Comparison of ENCODE assay signal across 1 cellular context in genomic region chr6:2514965-2515543, GRCh38.
TF ChIP-seq lines count a peak whose summit lies in the region.

No MANE protein-coding gene starts in this region.

TF ChIP-seq in HepG2, 621 proteins besides CTCF, POLR2A, EP300 and RAD21 (continued from another document and continues in another):
- peak; percentile 87 for TF ChIP-seq HNF1B (CRISPR knock-in tag; IDR thresholded peaks at IDR 0.05)
- peak; percentile 94; the same call in 1 of the 2 replicates for TF ChIP-seq SP140L (CRISPR knock-in tag; IDR thresholded peaks at IDR 0.05; ENCODE audit: borderline replicate concordance)
- no peak for TF ChIP-seq ZNF598 (CRISPR knock-in tag; IDR thresholded peaks at IDR 0.05; ENCODE audit: borderline replicate concordance)
- no peak for TF ChIP-seq NFE2L1 (CRISPR knock-in tag; IDR thresholded peaks at IDR 0.05; ENCODE audit: borderline replicate concordance)
- TF ChIP-seq ZSCAN30 (CRISPR knock-in tag; IDR thresholded peaks at IDR 0.05): no peak
- TF ChIP-seq FOXA3 (CRISPR knock-in tag; IDR thresholded peaks at IDR 0.05): peak; percentile 86
- TF ChIP-seq BATF2 (CRISPR knock-in tag; IDR thresholded peaks at IDR 0.05): no peak
- TF ChIP-seq SP2 (CRISPR knock-in tag; IDR thresholded peaks at IDR 0.05): no peak
- peak; percentile 84 for TF ChIP-seq DMAP1 (CRISPR knock-in tag; IDR thresholded peaks at IDR 0.05)
- TF ChIP-seq SIN3B (IDR thresholded peaks at IDR 0.05; ENCODE audit: low read length): no peak
- peak; percentile 86; the same call in 1 of the 2 replicates for TF ChIP-seq RXRB (CRISPR knock-in tag; IDR thresholded peaks at IDR 0.05; ENCODE audit: borderline replicate concordance)
- peak; percentile 79; the same call in 1 of the 2 replicates for TF ChIP-seq HIVEP1 (CRISPR knock-in tag; IDR thresholded peaks at IDR 0.05)
- no peak for TF ChIP-seq PHB2 (IDR thresholded peaks at IDR 0.05; ENCODE audit: partially characterized antibody)
- no peak for TF ChIP-seq HIC2 (CRISPR knock-in tag; IDR thresholded peaks at IDR 0.05; ENCODE audit: low read depth)
- TF ChIP-seq TERF1 (CRISPR knock-in tag; IDR thresholded peaks at IDR 0.05): no peak
- no peak for TF ChIP-seq ZNF407 (CRISPR knock-in tag; IDR thresholded peaks at IDR 0.05; ENCODE audit: not compliant biosample characterization)
- no peak for TF ChIP-seq MZF1 (CRISPR knock-in tag; IDR thresholded peaks at IDR 0.05; ENCODE audit: borderline replicate concordance)
- TF ChIP-seq ELK4 (CRISPR knock-in tag; IDR thresholded peaks at IDR 0.05; ENCODE audit: borderline replicate concordance): no peak
- no peak for TF ChIP-seq ZNF850 (CRISPR knock-in tag; conservative IDR thresholded peaks at IDR 0.05)
- TF ChIP-seq ATF4 (CRISPR knock-in tag; IDR thresholded peaks at IDR 0.05): 0 out of 4 replicates have a peak, but pooled peaks of 1 of the 2 experiments have one; percentile 33
- TF ChIP-seq ZNF530 (CRISPR knock-in tag; IDR thresholded peaks at IDR 0.05; ENCODE audit: low read depth): no peak
- TF ChIP-seq MLLT10 (CRISPR knock-in tag; IDR thresholded peaks at IDR 0.05): no peak
- TF ChIP-seq SRSF1 (optimal IDR thresholded peaks at IDR 0.05; ENCODE audit: low read depth, low read length): no peak
- TF ChIP-seq PHF8 (CRISPR knock-in tag; IDR thresholded peaks at IDR 0.05): peak; percentile 62
- TF ChIP-seq ARHGAP35 (CRISPR knock-in tag; IDR thresholded peaks at IDR 0.05; ENCODE audit: borderline replicate concordance): peak; percentile 78; the same call in 1 of the 2 replicates
- TF ChIP-seq BCL6 (CRISPR knock-in tag; IDR thresholded peaks at IDR 0.05): peak; percentile 89
- TF ChIP-seq CSRNP1 (CRISPR knock-in tag; IDR thresholded peaks at IDR 0.05): no peak
- no peak for TF ChIP-seq PAF1 (CRISPR knock-in tag; IDR thresholded peaks at IDR 0.05)
- 0 out of 2 replicates have a peak, but pooled peaks have one; percentile 52 for TF ChIP-seq MTERF4 (CRISPR knock-in tag; IDR thresholded peaks at IDR 0.05)
- TF ChIP-seq MTF1 (CRISPR knock-in tag; IDR thresholded peaks at IDR 0.05): no peak
- no peak for TF ChIP-seq RFX5 (IDR thresholded peaks at IDR 0.05; ENCODE audit: low read depth, low read length)
- no peak for TF ChIP-seq CSRNP2 (CRISPR knock-in tag; conservative IDR thresholded peaks at IDR 0.05; ENCODE audit: low read depth)
- TF ChIP-seq EED (CRISPR knock-in tag; IDR thresholded peaks at IDR 0.05): peak; percentile 47; the same call in 1 of the 2 replicates
- TF ChIP-seq RXRA (CRISPR knock-in tag; IDR thresholded peaks at IDR 0.05): peak; percentile 81
- no peak for TF ChIP-seq NRL (CRISPR knock-in tag; IDR thresholded peaks at IDR 0.05; ENCODE audit: borderline replicate concordance)
- TF ChIP-seq TARDBP (CRISPR knock-in tag; IDR thresholded peaks at IDR 0.05): peak; percentile 95
- no peak for TF ChIP-seq FOXM1 (CRISPR knock-in tag; IDR thresholded peaks at IDR 0.05)
- no peak; the same call in 1 of the 2 replicates for TF ChIP-seq GTF3A (CRISPR knock-in tag; conservative IDR thresholded peaks at IDR 0.05)
- TF ChIP-seq SIX1 (CRISPR knock-in tag; IDR thresholded peaks at IDR 0.05; ENCODE audit: borderline replicate concordance): peak; percentile 55; the same call in 1 of the 2 replicates
- peak; percentile 97 for TF ChIP-seq NCOR1 (IDR thresholded peaks at IDR 0.05; ENCODE audit: borderline replicate concordance, low read length)
